In genomic region chr14:24437020-24437735, GRCh38 we compare ENCODE assay signal across 8 cellular contexts. TPM values are rescaled to one million over a fixed set of nuclear protein-coding genes. Genes with fewer than 3 reads are reported as not detected.
DNase-seq lines count a peak whose midpoint lies in the region; TF ChIP-seq lines count a peak whose summit lies in the region.

No MANE protein-coding gene starts in this region.

- H3K4me3 Mint-ChIP-seq in activated naive CD4-positive, alpha-beta T cell treated with anti-CD3 and anti-CD28 coated beads, Interleukin-2, amount 10 ng/mL, durations not matched to agents 7 days and 5 days, result peak overlapping the region; percentile 14
- no peak overlapping the region for H3K4me3 Mint-ChIP-seq in activated CD4-positive, alpha-beta memory T cell treated with anti-CD3 and anti-CD28 coated beads for 36 hours

- H3K27ac ChIP-seq in layer of hippocampus (ENCODE audit: low read depth, low read length), result peak overlapping the region; percentile 27
- peak overlapping the region; percentile 28 to 42 for H3K27ac ChIP-seq in tibial artery

- no peaks in the 10 kb centered on the region for H3K27me3 ChIP-seq in layer of hippocampus (ENCODE audit: control insufficient read depth, insufficient read depth, low read length)
- H3K27me3 ChIP-seq in tibial artery, result no peaks in the 10 kb centered on the region

- H3K4me3 ChIP-seq in tibial artery, result no peak overlapping the region

- peak; percentile 55 for DNase-seq in activated naive CD4-positive, alpha-beta T cell treated with anti-CD3 and anti-CD28 coated beads, Interleukin-2, amount 10 ng/mL, durations not matched to agents 7 days and 5 days
- no peak for DNase-seq in activated naive CD4-positive, alpha-beta T cell treated with Interleukin-2 at 50 U/mL for 16 hours
- no peak for DNase-seq in activated CD4-positive, alpha-beta memory T cell treated with anti-CD3 and anti-CD28 coated beads for 36 hours
- DNase-seq in tibial artery (no peak), HUDEP-2 (lab: John Stamatoyannopoulos, UW; ENCODE audit: unreplicated experiment in 76 of 76) (no peak), cerebellar cortex (ENCODE audit: low spot score) (no peak), EL (no peak)

- no peaks in the 10 kb centered on the region for H3K9me3 ChIP-seq in tibial artery

- peak overlapping the region; percentile 85 for H3K27ac Mint-ChIP-seq in activated naive CD4-positive, alpha-beta T cell treated with anti-CD3 and anti-CD28 coated beads, Interleukin-2, amount 10 ng/mL, durations not matched to agents 7 days and 5 days
- H3K27ac Mint-ChIP-seq in activated CD4-positive, alpha-beta memory T cell treated with anti-CD3 and anti-CD28 coated beads for 36 hours, result peak overlapping the region; percentile 78

- POLR2A ChIA-PET in activated CD4-positive, alpha-beta memory T cell treated with anti-CD3 and anti-CD28 coated beads for 36 hours (lab: Charles Lee), result interaction anchor here (0.6 to 1.9 kb wide), 7 partner anchors 10 to 277 kb away, joined by 3 to 9 read pairs (median 4); partner anchors contain the start of gene LTB4R

- H3K4me1 ChIP-seq in tibial artery, result peaks cover 0 to 42% (median 24%) of the 10 kb centered on the region in 4 donors

- H3K36me3 ChIP-seq in tibial artery, result peaks cover 60 to 85% (median 70%) of the 10 kb centered on the region in 3 donors

- H3K27me3 Mint-ChIP-seq in activated naive CD4-positive, alpha-beta T cell treated with anti-CD3 and anti-CD28 coated beads, Interleukin-2, amount 10 ng/mL, durations not matched to agents 7 days and 5 days, result no peaks in the 10 kb centered on the region
- no peaks in the 10 kb centered on the region for H3K27me3 Mint-ChIP-seq in activated CD4-positive, alpha-beta memory T cell treated with anti-CD3 and anti-CD28 coated beads for 36 hours

- no peaks in the 10 kb centered on the region for H3K9me3 Mint-ChIP-seq in activated naive CD4-positive, alpha-beta T cell treated with anti-CD3 and anti-CD28 coated beads, Interleukin-2, amount 10 ng/mL, durations not matched to agents 7 days and 5 days
- H3K9me3 Mint-ChIP-seq in activated CD4-positive, alpha-beta memory T cell treated with anti-CD3 and anti-CD28 coated beads for 36 hours, result no peaks in the 10 kb centered on the region

- H3K36me3 Mint-ChIP-seq in activated naive CD4-positive, alpha-beta T cell treated with anti-CD3 and anti-CD28 coated beads, Interleukin-2, amount 10 ng/mL, durations not matched to agents 7 days and 5 days, result peaks cover 69% of the 10 kb centered on the region
- peaks cover 51% of the 10 kb centered on the region for H3K36me3 Mint-ChIP-seq in activated CD4-positive, alpha-beta memory T cell treated with anti-CD3 and anti-CD28 coated beads for 36 hours

- peak in 1 of 2 experiments; percentile 2 for TF ChIP-seq CTCF in tibial artery (IDR thresholded peaks at IDR 0.05)

- CTCF ChIA-PET in activated naive CD4-positive, alpha-beta T cell treated with anti-CD3 and anti-CD28 coated beads, Interleukin-2, amount 10 ng/mL, durations not matched to agents 7 days and 5 days (lab: Charles Lee), result interaction anchor here (0.7 to 17.5 kb wide), 18 partner anchors 9 to 249 kb away, joined by 3 to 557 read pairs (median 4); partner anchors contain the start of genes ADCY4, CHMP4A, CIDEB and IPO4
- CTCF ChIA-PET in activated CD4-positive, alpha-beta memory T cell treated with anti-CD3 and anti-CD28 coated beads for 36 hours (lab: Charles Lee), result interaction anchor here (0.5 to 21.1 kb wide), 19 partner anchors 9 to 329 kb away, joined by 3 to 968 read pairs (median 6); partner anchors contain the start of genes ADCY4, CHMP4A, CIDEB and LTB4R

- peaks cover 70% of the 10 kb centered on the region for H3K4me1 Mint-ChIP-seq in activated naive CD4-positive, alpha-beta T cell treated with anti-CD3 and anti-CD28 coated beads, Interleukin-2, amount 10 ng/mL, durations not matched to agents 7 days and 5 days
- H3K4me1 Mint-ChIP-seq in activated CD4-positive, alpha-beta memory T cell treated with anti-CD3 and anti-CD28 coated beads for 36 hours (ENCODE audit: low read depth), result peaks cover 55% of the 10 kb centered on the region

- intact Hi-C loops in activated CD4-positive, alpha-beta memory T cell treated with anti-CD3 and anti-CD28 coated beads for 36 hours (cut with micrococcal nuclease), result no loop called here
- intact Hi-C loops in tibial artery (cut with DNase I; ENCODE audit: low total_unique reads), result loop anchor here (10.0 kb wide), 1 partner anchor 192 kb away; the partner anchor contains the start of gene TINF2

RNA-seq across cellular contexts. Expression of gene SDR39U1, which starts 5.4 kb away (rescaled TPM):
- 10 to 100 TPM; 36.2 to 43.8 TPM for total RNA-seq in activated CD4-positive, alpha-beta memory T cell treated with anti-CD3 and anti-CD28 coated beads for 36 hours

RNA-seq across cellular contexts. Expression of gene KHNYN, which starts 7.4 kb away (rescaled TPM):
- total RNA-seq in activated CD4-positive, alpha-beta memory T cell treated with anti-CD3 and anti-CD28 coated beads for 36 hours, result 10 to 100 TPM; 62.5 to 62.9 TPM

RNA-seq across cellular contexts. Expression of gene CBLN3, which starts 7.7 kb away (rescaled TPM):
- 1 to 10 TPM; 8.6 to 9.3 TPM for total RNA-seq in activated CD4-positive, alpha-beta memory T cell treated with anti-CD3 and anti-CD28 coated beads for 36 hours

RNA-seq across cellular contexts. Expression of gene NYNRIN, which starts 38.4 kb away (rescaled TPM):
- under 1 TPM; 0.02 to 0.22 TPM for total RNA-seq in activated CD4-positive, alpha-beta memory T cell treated with anti-CD3 and anti-CD28 coated beads for 36 hours
